8 cellular contexts compared by ENCODE assay signal in the genomic region with DNA sequence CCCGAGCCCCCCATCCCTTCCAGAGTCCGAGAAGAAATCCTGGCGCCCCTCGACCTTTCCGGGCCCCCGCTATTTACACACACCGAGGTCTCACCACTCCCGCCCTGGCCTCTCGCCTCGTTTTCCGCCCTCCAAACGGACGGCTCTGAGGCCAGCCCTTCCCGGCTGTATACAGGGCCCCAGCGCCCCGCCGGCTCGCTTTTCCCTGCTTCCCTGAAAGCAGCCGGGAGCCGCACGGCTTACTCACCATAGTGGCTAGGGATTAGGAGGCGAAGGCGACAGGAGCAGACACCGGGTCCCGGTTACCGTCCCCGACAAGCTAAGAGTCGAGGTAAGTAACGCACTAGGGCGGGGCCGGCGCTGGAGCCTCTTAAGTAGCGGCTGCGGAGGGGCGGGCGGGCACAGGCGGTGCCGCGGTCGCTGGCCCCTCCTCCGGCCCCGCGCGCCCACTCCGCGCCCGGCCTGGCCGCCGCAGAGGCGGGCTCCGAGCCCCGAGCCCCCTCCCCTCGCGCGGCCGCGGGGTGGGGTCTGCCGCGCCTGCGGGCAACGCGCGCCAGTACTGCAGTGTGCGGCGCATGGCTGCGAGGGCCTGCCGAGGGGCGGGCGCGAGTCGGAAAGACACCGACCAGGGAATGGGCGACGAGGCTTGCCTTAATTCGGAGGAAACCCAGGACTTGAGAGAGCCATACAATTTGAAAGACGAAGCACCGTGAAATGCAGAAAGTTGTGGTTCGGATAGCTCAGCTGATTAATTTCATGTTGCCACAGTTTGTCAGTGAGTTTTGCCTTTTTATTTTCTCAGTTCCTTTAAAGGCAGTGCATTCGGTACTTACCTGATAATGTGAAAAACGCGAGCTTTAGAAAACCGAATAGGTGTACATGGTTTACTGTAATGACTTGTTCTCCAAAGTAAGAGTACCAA. TPM values are rescaled to one million over a fixed set of nuclear protein-coding genes. Genes with fewer than 3 reads are reported as not detected.
DNase-seq lines count a peak whose midpoint lies in the region; ATAC-seq and TF ChIP-seq lines count a peak whose summit lies in the region.

A gene (minus strand): TSS at position 345 of the 922 bp plus-strand sequence. CDS start 95 bp downstream, at position 250.

- H3K4me1 ChIP-seq in esophagus muscularis mucosa (peaks cover 20 to 42% (median 38%) of the 10 kb centered on the region in 4 donors), muscle layer of duodenum (ENCODE audit: control insufficient read depth in 1 of 2, insufficient read depth in 2 of 2, low read length in 2 of 2) (peaks cover 0 to 25% of the 10 kb centered on the region in 2 donors)

- TF ChIP-seq CTCF in esophagus muscularis mucosa (IDR thresholded peaks at IDR 0.05): peak in 1 of 3 experiments; percentile 8

- peak within 1 kb of the TSS; percentile 99 for H3K27ac Mint-ChIP-seq in activated T-cell treated with anti-CD3 and anti-CD28 coated beads, Interleukin-2, amount 50 U/mL, for 72 hours

- peaks cover 44% of the 10 kb centered on the region for H3K36me3 ChIP-seq in KOPT-K1 (ENCODE audit: insufficient read depth, low read length)
- H3K36me3 ChIP-seq in esophagus muscularis mucosa: peaks cover 17 to 34% (median 28%) of the 10 kb centered on the region in 4 donors
- peaks cover 22 to 32% of the 10 kb centered on the region in 2 donors for H3K36me3 ChIP-seq in muscle layer of duodenum (ENCODE audit: control insufficient read depth in 1 of 2, insufficient read depth in 2 of 2, low read length in 2 of 2)

- H3K4me1 Mint-ChIP-seq in activated T-cell treated with anti-CD3 and anti-CD28 coated beads, Interleukin-2, amount 50 U/mL, for 72 hours (ENCODE audit: low read depth): peaks cover 46% of the 10 kb centered on the region

- H3K9me3 ChIP-seq in KOPT-K1 (ENCODE audit: insufficient read depth, low read length, poor library complexity, severe bottlenecking) (no peaks in the 10 kb centered on the region), esophagus muscularis mucosa (no peaks in the 10 kb centered on the region), muscle layer of duodenum (ENCODE audit: control insufficient read depth in 1 of 2, low read length in 2 of 2) (no peaks in the 10 kb centered on the region)

- H3K4me3 ChIP-seq in esophagus muscularis mucosa: peak within 1 kb of the TSS; percentile 79 to 100 (median 99)
- peak within 1 kb of the TSS; percentile 96 to 100 for H3K4me3 ChIP-seq in muscle layer of duodenum (ENCODE audit: low read depth in 1 of 2, low read length in 2 of 2)

- peak within 1 kb of the TSS; percentile 97 for H3K4me3 Mint-ChIP-seq in activated T-cell treated with anti-CD3 and anti-CD28 coated beads, Interleukin-2, amount 50 U/mL, for 72 hours

- peak; percentile 71 for DNase-seq in DMS53 treated with DMSO at 0.1 percent for 48 hours (lab: John Stamatoyannopoulos, UW; ENCODE audit: unreplicated experiment)
- peak; percentile 89 for DNase-seq in RKO (ENCODE audit: low spot score)
- peak; percentile 93 to 96 for DNase-seq in activated T-cell treated with anti-CD3 and anti-CD28 coated beads, Interleukin-2, amount 50 U/mL, for 72 hours
- peak; percentile 98 for DNase-seq in esophagus muscularis mucosa (ENCODE audit: extremely low spot score)
- DNase-seq in stimulated activated CD8-positive, alpha-beta memory T cell treated with anti-CD3 and anti-CD28 coated beads, Interleukin-7, amount 100 ng/mL, for 4 hours (ENCODE audit: low read depth in 2 of 2): peak; percentile 79 to 87

- H3K27me3 Mint-ChIP-seq in activated T-cell treated with anti-CD3 and anti-CD28 coated beads, Interleukin-2, amount 50 U/mL, for 72 hours (ENCODE audit: low read depth): no peaks in the 10 kb centered on the region

- under 1% methylated on average over 21 of the region's 82 CpGs for WGBS in esophagus muscularis mucosa

- ATAC-seq in GM21737 (IDR thresholded peaks at IDR 0.05; ENCODE audit: unreplicated experiment): peak; percentile 68
- peak; percentile 76 to 77 for ATAC-seq in activated T-cell treated with anti-CD3 and anti-CD28 coated beads, Interleukin-2, amount 50 U/mL, for 72 hours (replicated peaks in 1 of 2)

- TF ChIP-seq EP300 in esophagus muscularis mucosa (IDR thresholded peaks at IDR 0.05): no peak

- intact Hi-C loops in esophagus muscularis mucosa (cut with DNase I): loop anchor here (2.0 kb wide), 1 partner anchor 57 kb away; a partner anchor contains a TSS

- peaks cover 30 to 41% of the 10 kb centered on the region in 2 donors for H3K36me3 Mint-ChIP-seq in activated T-cell treated with anti-CD3 and anti-CD28 coated beads, Interleukin-2, amount 50 U/mL, for 72 hours (ENCODE audit: insufficient read depth in 2 of 2)

- no peaks in the 10 kb centered on the region for H3K9me3 Mint-ChIP-seq in activated T-cell treated with anti-CD3 and anti-CD28 coated beads, Interleukin-2, amount 50 U/mL, for 72 hours

- TF ChIP-seq POLR2A in esophagus muscularis mucosa (IDR thresholded peaks at IDR 0.05; ENCODE audit: low read depth): peak; percentile 91

- H3K27me3 ChIP-seq in esophagus muscularis mucosa (no peaks in the 10 kb centered on the region), muscle layer of duodenum (ENCODE audit: low read depth, low read length) (no peaks in the 10 kb centered on the region)

- peak within 1 kb of the TSS; percentile 100 for H3K27ac ChIP-seq in KOPT-K1 (ENCODE audit: low read depth, low read length, poor library complexity, severe bottlenecking)
- H3K27ac ChIP-seq in esophagus muscularis mucosa (replicated peaks in 1 of 4): peak within 1 kb of the TSS; percentile 99 to 100 (median 100)
- peak within 1 kb of the TSS; percentile 98 for H3K27ac ChIP-seq in muscle layer of duodenum (ENCODE audit: low read length)

RNA-seq across cellular contexts. Expression of the gene that starts here (rescaled TPM):
- total RNA-seq in activated T-cell treated with anti-CD3 and anti-CD28 coated beads, Interleukin-2, amount 50 U/mL, for 72 hours: 100 to 1,000 TPM; 851 to 922 TPM
- 1,000 to 10,000 TPM in 1 of 4 donors, 100 to 1,000 TPM in 3; 739 to 1,057 (median 846) TPM for total RNA-seq in esophagus muscularis mucosa

Comparison
In these comparisons a context has a peak if more than half of its experiments do, and no peak if none do; other contexts are left out.
1. Peak in every context shown above with its lines: DNase-seq, ATAC-seq, H3K4me3 ChIP-seq and H3K27ac ChIP-seq.